Comparison of ENCODE assay signal across 8 cellular contexts in genomic region chr17:40062347-40063033, GRCh38. TPM values are rescaled to one million over a fixed set of nuclear protein-coding genes. Genes with fewer than 3 reads are reported as not detected.
A peak's percentile ranks its signal among the peaks of the same experiment; 100 is the strongest.
DNase-seq lines count a peak whose midpoint lies in the region; ATAC-seq and TF ChIP-seq lines count a peak whose summit lies in the region.

Gene THRA, plus strand, starts transcription at chr17:40062965. Its CDS starts 11,524 bp downstream, at chr17:40074489.

- H3K36me3 ChIP-seq in SJSA1: no peaks in the 10 kb centered on the region; the same call in 1 of the 2 replicates

- no peaks in the 10 kb centered on the region for H3K36me3 Mint-ChIP-seq in activated naive CD4-positive, alpha-beta T cell treated with anti-CD3 and anti-CD28 coated beads, Interleukin-2, amount 50 U/mL, for 72 hours
- no peaks in the 10 kb centered on the region for H3K36me3 Mint-ChIP-seq in glutamatergic neuron (ENCODE audit: unreplicated experiment)
- no peaks in the 10 kb centered on the region for H3K36me3 Mint-ChIP-seq in type B pancreatic cell

- DNase-seq in NCI-H2081 (lab: John Stamatoyannopoulos, UW): peak; percentile 70 to 71
- no peak for DNase-seq in NCI-H2081 treated with DMSO at 0.1 percent for 48 hours (lab: John Stamatoyannopoulos, UW)
- peak; percentile 23 to 54 for DNase-seq in SJSA1 (ENCODE audit: low read depth in 1 of 2, low spot score in 2 of 2)
- DNase-seq in activated naive CD4-positive, alpha-beta T cell treated with anti-CD3 and anti-CD28 coated beads, Interleukin-2, amount 50 U/mL, for 72 hours (ENCODE audit: low spot score in 2 of 2): peak in 1 of 2 donors; percentile 68
- DNase-seq in glutamatergic neuron: peak; percentile 81
- peak in 47 of 56 donors; percentile 26 to 85 (median 59) for DNase-seq in nucleus accumbens (lab: John Stamatoyannopoulos, UW)
- no peak for DNase-seq in type B pancreatic cell (ENCODE audit: extremely low spot score, unreplicated experiment)

- peaks cover 29% of the 10 kb centered on the region for H3K4me1 ChIP-seq in SJSA1 (replicated peaks)

- peak within 1 kb of the TSS; percentile 77 for H3K4me3 ChIP-seq in SJSA1

- H3K27me3 ChIP-seq in SJSA1 (replicated peaks): no peaks in the 10 kb centered on the region

- peak within 1 kb of the TSS; percentile 96 for H3K4me3 Mint-ChIP-seq in glutamatergic neuron (ENCODE audit: unreplicated experiment)
- H3K4me3 Mint-ChIP-seq in type B pancreatic cell: peak within 1 kb of the TSS; percentile 87

- H3K9me3 Mint-ChIP-seq in activated naive CD4-positive, alpha-beta T cell treated with anti-CD3 and anti-CD28 coated beads, Interleukin-2, amount 50 U/mL, for 72 hours: peaks cover 0 to 4% of the 10 kb centered on the region in 2 donors
- peaks cover 4% of the 10 kb centered on the region for H3K9me3 Mint-ChIP-seq in glutamatergic neuron (ENCODE audit: unreplicated experiment)
- no peaks in the 10 kb centered on the region for H3K9me3 Mint-ChIP-seq in type B pancreatic cell

- peak; percentile 65 for ATAC-seq in HG03342 (IDR thresholded peaks at IDR 0.05; ENCODE audit: unreplicated experiment)
- peak; percentile 86 to 87 for ATAC-seq in activated naive CD4-positive, alpha-beta T cell treated with anti-CD3 and anti-CD28 coated beads, Interleukin-2, amount 50 U/mL, for 72 hours

- TF ChIP-seq CTCF in glutamatergic neuron (IDR thresholded peaks at IDR 0.05; ENCODE audit: partially characterized antibody, unreplicated experiment): no peak
- peak; percentile 12 for TF ChIP-seq CTCF in type B pancreatic cell (conservative IDR thresholded peaks at IDR 0.05)

- H3K27ac ChIP-seq in SJSA1: no peak within 1 kb of the TSS

- no peaks in the 10 kb centered on the region for H3K9me3 ChIP-seq in SJSA1 (replicated peaks)

- H3K27me3 Mint-ChIP-seq in glutamatergic neuron (ENCODE audit: unreplicated experiment) (peaks cover 11% of the 10 kb centered on the region), type B pancreatic cell (peaks cover 13% of the 10 kb centered on the region)

- H3K4me1 Mint-ChIP-seq in glutamatergic neuron (ENCODE audit: low read depth, unreplicated experiment): peaks cover 27% of the 10 kb centered on the region
- peaks cover 38% of the 10 kb centered on the region for H3K4me1 Mint-ChIP-seq in type B pancreatic cell (ENCODE audit: unreplicated experiment)

- H3K27ac Mint-ChIP-seq in activated naive CD4-positive, alpha-beta T cell treated with anti-CD3 and anti-CD28 coated beads, Interleukin-2, amount 50 U/mL, for 72 hours: peak within 1 kb of the TSS; percentile 44 to 66
- H3K27ac Mint-ChIP-seq in glutamatergic neuron (ENCODE audit: unreplicated experiment) (peak within 1 kb of the TSS; percentile 89), type B pancreatic cell (peak within 1 kb of the TSS; percentile 85)

RNA-seq across cellular contexts. Expression of gene THRA, which starts in this region (rescaled TPM):
- 14.0 and 14.4 TPM in 2 replicates for total RNA-seq in SJSA1 (2014; rRNA removed; shearing (Covaris generic))
- total RNA-seq in activated naive CD4-positive, alpha-beta T cell treated with anti-CD3 and anti-CD28 coated beads, Interleukin-2, amount 50 U/mL, for 72 hours: 10 to 100 TPM; 14.5 to 19.3 TPM
- total RNA-seq in glutamatergic neuron (ENCODE audit: unreplicated experiment): 17.6 TPM
- 18.3 and 37.0 TPM in 2 replicates for total RNA-seq in type B pancreatic cell (ENCODE audit: low replicate concordance)

Comparison
In these comparisons a context has a peak if more than half of its experiments do, and no peak if none do; other contexts are left out.
1. DNase-seq: peak in NCI-H2081 (2 of 2), SJSA1 (2 of 2), glutamatergic neuron (single experiment) and nucleus accumbens (47 of 56); none in NCI-H2081 treated with DMSO at 0.1 percent for 48 hours (single experiment) and type B pancreatic cell (single experiment).
2. Peak in every context shown above with its lines, with median percentiles within 50 percentile points of each other: H3K27ac Mint-ChIP-seq.